19 cellular contexts compared by ENCODE assay signal in genomic region chr22:43162412-43163150, GRCh38. TPM values are rescaled to one million over a fixed set of nuclear protein-coding genes. Genes with fewer than 3 reads are reported as not detected.
"Had no signal": no experiment of that assay in that cellular context is flagged by ENCODE, and none has a peak within 500 bp of the region (broad histone marks: within the 10 kb centered on the region; RNA-seq: fewer than 3 reads in every experiment).

No MANE protein-coding gene starts in this region.

- H3K9me3 ChIP-seq: heart left ventricle, right atrium auricular region, suprapubic skin, thyroid gland had no signal

- DNase-seq: effector CD4-positive, alpha-beta T cell; endodermal cell; foreskin melanocyte; heart left ventricle; hippocampal formation; kidney glomerular epithelial cell; mesendoderm; naive B cell; posterior cingulate gyrus; small intestine; stimulated activated CD4-positive, alpha-beta T cell treated with anti-CD3 and anti-CD28 coated beads, Interleukin-12 subunit alpha, Interleukin-12 subunit beta, amount 100 ng/mL, for 4 hours; stimulated activated naive CD4-positive, alpha-beta T cell treated with Interleukin-2 at 50 U/mL for 16 hours; thyroid gland had no signal

- H3K4me3 ChIP-seq: coronary artery, heart left ventricle, right atrium auricular region, suprapubic skin, thyroid gland had no signal

- H3K27ac ChIP-seq: thyroid gland had no signal

- H3K36me3 ChIP-seq: right atrium auricular region had no signal

- H3K27me3 Mint-ChIP-seq: naive B cell had no signal

- H3K9me3 Mint-ChIP-seq: endodermal cell, naive B cell, nephron, type B pancreatic cell had no signal

- H3K4me3 Mint-ChIP-seq: endodermal cell, naive B cell, nephron, type B pancreatic cell had no signal

- H3K27me3 ChIP-seq: heart left ventricle, right atrium auricular region, suprapubic skin, thyroid gland had no signal

- H3K27ac Mint-ChIP-seq: endodermal cell, naive B cell, nephron, type B pancreatic cell had no signal

- H3K36me3 Mint-ChIP-seq: type B pancreatic cell had no signal

RNA-seq across cellular contexts. Expression of gene BIK, which starts 52.0 kb away (rescaled TPM):
- total RNA-seq: osteocyte had no signal
